1 cellular context compared by ENCODE assay signal in genomic region chr4:100372432-100372831, GRCh38.
TF ChIP-seq lines count a peak whose summit lies in the region.

No MANE protein-coding gene starts in this region.

TF ChIP-seq in HepG2, 621 proteins besides CTCF, POLR2A, EP300 and RAD21 (continued from another document):
- TF ChIP-seq HCFC1 (IDR thresholded peaks at IDR 0.05; ENCODE audit: low read depth, low read length) (no peak), ZNF552 (CRISPR knock-in tag; IDR thresholded peaks at IDR 0.05; ENCODE audit: borderline replicate concordance) (no peak), ZNF451 (CRISPR knock-in tag; IDR thresholded peaks at IDR 0.05) (no peak), MAFG (CRISPR knock-in tag; IDR thresholded peaks at IDR 0.05) (no peak), NR2F2 (IDR thresholded peaks at IDR 0.05; ENCODE audit: borderline replicate concordance, low read depth) (no peak), FOSL2 (CRISPR knock-in tag; IDR thresholded peaks at IDR 0.05) (no peak), KLF15 (CRISPR knock-in tag; IDR thresholded peaks at IDR 0.05; ENCODE audit: borderline replicate concordance) (no peak), MED8 (CRISPR knock-in tag; IDR thresholded peaks at IDR 0.05; ENCODE audit: insufficient replicate concordance) (no peak), AGO1 (IDR thresholded peaks at IDR 0.05; ENCODE audit: low read depth, low read length, poor library complexity, severe bottlenecking) (no peak)
